In the genomic region with DNA sequence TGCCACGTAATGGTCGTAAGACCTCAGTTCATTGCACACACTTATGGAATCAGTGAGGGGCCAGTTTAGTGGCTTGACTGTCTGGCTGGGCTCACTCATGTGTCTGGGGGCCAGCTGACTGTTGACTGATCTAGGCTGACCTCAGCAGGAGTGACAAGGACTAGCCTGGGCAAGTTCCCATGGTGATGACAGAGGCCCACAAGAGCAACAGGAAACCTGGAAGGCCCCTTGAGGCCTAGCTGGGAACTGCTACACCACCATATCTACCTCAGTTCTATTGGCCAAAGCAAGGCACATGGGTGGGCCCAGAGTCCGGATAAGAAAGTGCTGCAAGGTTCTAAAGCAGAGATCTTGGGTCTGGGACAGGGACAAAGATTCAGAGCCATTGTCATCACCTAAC, we compare ENCODE assay signal across 8 cellular contexts. TPM values are rescaled to one million over a fixed set of nuclear protein-coding genes. Genes with fewer than 3 reads are reported as not detected.
DNase-seq lines count a peak whose midpoint lies in the region; ATAC-seq and TF ChIP-seq lines count a peak whose summit lies in the region.

No MANE protein-coding gene starts in this region.

- ATAC-seq in DND-41 (ENCODE audit: insufficient read depth, low read depth) (peak; percentile 78), GM19397 (IDR thresholded peaks at IDR 0.05; ENCODE audit: unreplicated experiment) (peak; percentile 52), HG03025 (IDR thresholded peaks at IDR 0.05; ENCODE audit: low FRiP score, unreplicated experiment) (no peak)

- H3K9me3 ChIP-seq in DND-41 (ENCODE audit: insufficient read depth, low read length, severe bottlenecking): no peaks in the 10 kb centered on the region

- H3K27ac ChIP-seq in DND-41 (ENCODE audit: low read length): no peak overlapping the region

- no peaks in the 10 kb centered on the region for H4K20me1 ChIP-seq in DND-41 (ENCODE audit: insufficient read depth, low read length)

- no peaks in the 10 kb centered on the region for H3K27me3 ChIP-seq in DND-41 (ENCODE audit: insufficient read depth, low read length, poor library complexity)

- H3K4me1 ChIP-seq in DND-41 (ENCODE audit: insufficient read depth, low read length): 0 out of 2 replicates have a peak, but pooled peaks cover 4% of the 10 kb centered on the region

- peak; percentile 27 for DNase-seq in DND-41
- peak; percentile 8 to 36 for DNase-seq in Kasumi-1 (lab: John Stamatoyannopoulos, UW)
- peak; percentile 64 for DNase-seq in left kidney (ENCODE audit: low read depth, low spot score)
- no peak for DNase-seq in occipital lobe (lab: John Stamatoyannopoulos, UW)
- no peak for DNase-seq in NCI-H1436 (lab: John Stamatoyannopoulos, UW)

- no peak overlapping the region for H3K9ac ChIP-seq in DND-41 (ENCODE audit: low read depth, low read length)

- no peaks in the 10 kb centered on the region for H3K79me2 ChIP-seq in DND-41 (ENCODE audit: insufficient read depth, low read length)

- TF ChIP-seq CTCF in DND-41 (IDR thresholded peaks at IDR 0.05; ENCODE audit: borderline replicate concordance, extremely low read depth, low read length, poor library complexity, severe bottlenecking): peak; percentile 57
- TF ChIP-seq CTCF in WI38 (IDR thresholded peaks at IDR 0.05; ENCODE audit: low read depth, low read length): 0 out of 2 replicates have a peak, but pooled peaks have one; percentile 11

- H3K36me3 ChIP-seq in DND-41 (ENCODE audit: insufficient read depth, low read length): no peaks in the 10 kb centered on the region

- H2AFZ ChIP-seq in DND-41 (ENCODE audit: low read depth, low read length): no peak overlapping the region

- no peak overlapping the region for H3K4me2 ChIP-seq in DND-41 (ENCODE audit: insufficient read depth, low read length)

- H3K4me3 ChIP-seq in DND-41 (ENCODE audit: low read depth in 1 of 2, low read length in 2 of 2) (no peak overlapping the region), WI38 (ENCODE audit: low read depth, low read length) (no peak overlapping the region)

RNA-seq across cellular contexts. Expression of gene RFLNA, which starts 21.3 kb away (rescaled TPM):
- 5.9 TPM for total RNA-seq in occipital lobe

Comparison
In these comparisons a context has a peak if more than half of its experiments do, and no peak if none do; other contexts are left out.
1. DNase-seq: peak in DND-41 (single experiment), Kasumi-1 (2 of 2) and left kidney (single experiment); none in occipital lobe (single experiment) and NCI-H1436 (single experiment).